Comparison of ENCODE assay signal across 8 cellular contexts in the genomic region with DNA sequence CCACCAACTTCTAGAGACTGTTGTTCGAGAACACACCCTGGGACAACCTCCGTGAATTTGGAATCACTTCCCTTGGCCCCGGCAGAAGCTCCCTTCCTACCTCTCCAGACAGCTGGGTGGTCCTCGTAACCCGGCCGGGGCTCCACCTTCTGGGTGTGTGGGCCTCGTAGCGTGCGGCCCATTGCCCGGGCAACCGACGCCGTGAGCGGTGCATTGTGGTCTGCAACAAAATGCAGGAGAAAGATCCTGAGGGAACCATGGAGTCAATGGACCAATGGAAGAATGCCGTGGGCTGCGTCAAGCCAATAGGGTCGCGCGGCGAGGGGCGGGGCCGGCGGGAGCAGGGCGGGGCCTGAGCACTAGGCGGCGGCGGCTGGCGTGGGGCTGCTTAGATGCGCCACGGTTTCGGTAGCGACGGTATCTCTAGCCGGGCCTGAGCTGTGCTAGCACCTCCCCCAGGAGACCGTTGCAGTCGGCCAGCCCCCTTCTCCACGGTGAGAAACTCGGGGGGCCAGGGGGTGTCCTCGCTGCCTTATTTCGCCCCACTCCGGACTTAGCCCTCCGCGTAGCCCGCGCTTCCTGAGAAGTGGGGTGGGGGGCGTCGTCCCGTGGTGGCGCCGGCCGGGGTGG. TPM values are rescaled to one million over a fixed set of nuclear protein-coding genes. Genes with fewer than 3 reads are reported as not detected.
A peak's percentile ranks its signal among the peaks of the same experiment; 100 is the strongest.
DNase-seq lines count a peak whose midpoint lies in the region; ATAC-seq and TF ChIP-seq lines count a peak whose summit lies in the region.

A gene (plus strand): TSS at position 391 of the 630 bp plus-strand sequence. CDS start 309 bp downstream, outside the sequence.

- H3K27me3 ChIP-seq in kidney epithelial cell (ENCODE audit: control insufficient read depth, insufficient read depth, low read length) = no peaks in the 10 kb centered on the region

- TF ChIP-seq CTCF in kidney epithelial cell (IDR thresholded peaks at IDR 0.05; ENCODE audit: insufficient read depth, low read length, poor library complexity, severe bottlenecking) = no peak

- peaks cover 1% of the 10 kb centered on the region for H3K36me3 ChIP-seq in kidney epithelial cell (ENCODE audit: control insufficient read depth, insufficient read depth, low read length)

- peak; percentile 93 for ATAC-seq in HG03432 (IDR thresholded peaks at IDR 0.05; ENCODE audit: unreplicated experiment)

- TF ChIP-seq POLR2A in GM19099 (IDR thresholded peaks at IDR 0.05; ENCODE audit: extremely low read depth, insufficient read length, low read depth) = peak; percentile 98

- H3K4me3 ChIP-seq in kidney epithelial cell (ENCODE audit: low read depth, low read length) = peak within 1 kb of the TSS; percentile 81

- peak; percentile 99 for DNase-seq in AG20443 (ENCODE audit: low spot score)
- DNase-seq in NCI-H510A (lab: John Stamatoyannopoulos, UW) = peak; percentile 91
- peak; percentile 93 for DNase-seq in activated CD4-positive, alpha-beta T cell treated with anti-CD3 and anti-CD28 coated beads for 1 hour
- DNase-seq in cerebellum (ENCODE audit: low spot score) = peak; percentile 98
- DNase-seq in kidney epithelial cell (ENCODE audit: low read depth) = peak; percentile 71
- peak; percentile 93 to 97 for DNase-seq in stimulated activated CD4-positive, alpha-beta T cell treated with anti-CD3 and anti-CD28 coated beads, Interleukin-15, amount 100 ng/mL, for 48 hours (ENCODE audit: low read depth in 2 of 2)

RNA-seq across cellular contexts. Expression of the gene that starts here (rescaled TPM):
- 149 TPM for total RNA-seq in cerebellum
- total RNA-seq in kidney epithelial cell = 380 and 381 TPM in 2 replicates

Comparison
In these comparisons a context has a peak if more than half of its experiments do, and no peak if none do; other contexts are left out.
1. Peak in every context shown above with its lines: DNase-seq, ATAC-seq and H3K4me3 ChIP-seq.